ENCODE assay signal across 21 cellular contexts in genomic region chr9:38692707-38693106, GRCh38. TPM values are rescaled to one million over a fixed set of nuclear protein-coding genes. Genes with fewer than 3 reads are reported as not detected.
A peak's percentile ranks its signal among the peaks of the same experiment; 100 is the strongest.
DNase-seq lines count a peak whose midpoint lies in the region; ATAC-seq and TF ChIP-seq lines count a peak whose summit lies in the region.
"Had no signal": no experiment of that assay in that cellular context is flagged by ENCODE, and none has a peak within 500 bp of the region (broad histone marks: within the 10 kb centered on the region; RNA-seq: fewer than 3 reads in every experiment).

No MANE protein-coding gene starts in this region.

- H3K27ac ChIP-seq in right atrium auricular region (no peak overlapping the region), DND-41 (ENCODE audit: low read length) (no peak overlapping the region)
- H3K27ac ChIP-seq: 22Rv1, A549, C4-2B had no signal

- no peak overlapping the region for H3K4me2 ChIP-seq in DND-41 (ENCODE audit: insufficient read depth, low read length)
- H3K4me2 ChIP-seq: A549 had no signal

- no peak overlapping the region for H3K9ac ChIP-seq in DND-41 (ENCODE audit: low read depth, low read length)

- TF ChIP-seq CTCF in right atrium auricular region (IDR thresholded peaks at IDR 0.05) (no peak), DND-41 (IDR thresholded peaks at IDR 0.05; ENCODE audit: borderline replicate concordance, extremely low read depth, low read length, poor library complexity, severe bottlenecking) (no peak)

- no peaks in the 10 kb centered on the region for H3K9me3 ChIP-seq in right atrium auricular region
- H3K9me3 ChIP-seq in DND-41 (ENCODE audit: insufficient read depth, low read length, severe bottlenecking), result no peaks in the 10 kb centered on the region
- H3K9me3 ChIP-seq: A549, Caco-2 had no signal

- H2AFZ ChIP-seq in DND-41 (ENCODE audit: low read depth, low read length), result no peak overlapping the region

- H3K4me1 ChIP-seq in right atrium auricular region (no peaks in the 10 kb centered on the region), DND-41 (ENCODE audit: insufficient read depth, low read length) (peaks cover 18% of the 10 kb centered on the region)

- no peak overlapping the region for H3K27ac Mint-ChIP-seq in activated naive CD8-positive, alpha-beta T cell treated with anti-CD3 and anti-CD28 coated beads, Interleukin-2, amount 50 U/mL, for 24 hours
- H3K27ac Mint-ChIP-seq: B cell; CD4-positive, alpha-beta T cell; CD8-positive, alpha-beta T cell had no signal

- H3K4me3 Mint-ChIP-seq in activated naive CD8-positive, alpha-beta T cell treated with anti-CD3 and anti-CD28 coated beads, Interleukin-2, amount 50 U/mL, for 24 hours, result no peak overlapping the region
- H3K4me3 Mint-ChIP-seq: B cell; CD4-positive, alpha-beta T cell; CD8-positive, alpha-beta T cell had no signal

- intact Hi-C loops in left cardiac atrium (cut with DNase I), result no loop called here

- no peaks in the 10 kb centered on the region for H3K79me2 ChIP-seq in DND-41 (ENCODE audit: insufficient read depth, low read length)

- no peaks in the 10 kb centered on the region for H3K9me3 Mint-ChIP-seq in activated naive CD8-positive, alpha-beta T cell treated with anti-CD3 and anti-CD28 coated beads, Interleukin-2, amount 50 U/mL, for 24 hours
- H3K9me3 Mint-ChIP-seq: CD4-positive, alpha-beta T cell; CD8-positive, alpha-beta T cell had no signal

- peak; percentile 11 for DNase-seq in right atrium auricular region (ENCODE audit: low spot score)
- no peak for DNase-seq in left cardiac atrium
- DNase-seq in DND-41, result peak; percentile 16
- no peak for DNase-seq in NOMO-1 treated with dmso at 0.1 percent for 144 hours (lab: John Stamatoyannopoulos, UW; ENCODE audit: unreplicated experiment)
- DNase-seq in activated naive CD8-positive, alpha-beta T cell treated with anti-CD3 and anti-CD28 coated beads, Interleukin-2, amount 50 U/mL, for 24 hours, result no peak
- DNase-seq: AML-193; Caco-2; Calu3; CD4-positive, alpha-beta T cell; CD8-positive, alpha-beta T cell; DMS79 treated with DMSO at 0.1 percent for 48 hours; EL; GDM1 had no signal

- H3K27me3 ChIP-seq in right atrium auricular region, result no peaks in the 10 kb centered on the region
- H3K27me3 ChIP-seq in DND-41 (ENCODE audit: insufficient read depth, low read length, poor library complexity), result no peaks in the 10 kb centered on the region

- no peaks in the 10 kb centered on the region for H3K36me3 ChIP-seq in right atrium auricular region
- H3K36me3 ChIP-seq in DND-41 (ENCODE audit: insufficient read depth, low read length), result no peaks in the 10 kb centered on the region

- H4K20me1 ChIP-seq in DND-41 (ENCODE audit: insufficient read depth, low read length), result no peaks in the 10 kb centered on the region

- peaks cover 3% of the 10 kb centered on the region for H3K27me3 Mint-ChIP-seq in activated naive CD8-positive, alpha-beta T cell treated with anti-CD3 and anti-CD28 coated beads, Interleukin-2, amount 50 U/mL, for 24 hours
- H3K27me3 Mint-ChIP-seq: B cell had no signal

- H3K4me1 Mint-ChIP-seq in activated naive CD8-positive, alpha-beta T cell treated with anti-CD3 and anti-CD28 coated beads, Interleukin-2, amount 50 U/mL, for 24 hours, result no peaks in the 10 kb centered on the region
- H3K4me1 Mint-ChIP-seq: B cell had no signal

- H3K4me3 ChIP-seq in right atrium auricular region, result no peak overlapping the region
- H3K4me3 ChIP-seq in DND-41 (ENCODE audit: low read depth in 1 of 2, low read length in 2 of 2), result no peak overlapping the region
- H3K4me3 ChIP-seq: A549, GM12878 had no signal

- ATAC-seq in left cardiac atrium (no peak), DND-41 (ENCODE audit: insufficient read depth, low read depth) (peak; percentile 50; the same call in 1 of the 3 replicates)
- ATAC-seq in activated naive CD8-positive, alpha-beta T cell treated with anti-CD3 and anti-CD28 coated beads, Interleukin-2, amount 50 U/mL, for 24 hours, result no peak
- ATAC-seq: A549; CD8-positive, alpha-beta T cell; GM12878 had no signal

- H3K36me3 Mint-ChIP-seq in activated naive CD8-positive, alpha-beta T cell treated with anti-CD3 and anti-CD28 coated beads, Interleukin-2, amount 50 U/mL, for 24 hours (ENCODE audit: low read depth), result no peaks in the 10 kb centered on the region
- H3K36me3 Mint-ChIP-seq: CD8-positive, alpha-beta T cell had no signal

RNA-seq across cellular contexts. Expression of gene FAM240B, which starts 27.2 kb away (rescaled TPM):
- not detected for total RNA-seq in right atrium auricular region
- total RNA-seq in left cardiac atrium, result not detected
- total RNA-seq: A172; B cell; Caco-2; Calu3; CD4-positive, alpha-beta T cell; CD8-positive, alpha-beta T cell; Daoy; G401; GM12878 had no signal

Comparison
In these comparisons a context has a peak if more than half of its experiments do, and no peak if none do; other contexts are left out.
1. DNase-seq: peak in right atrium auricular region (single experiment) and DND-41 (single experiment); none in left cardiac atrium (single experiment), NOMO-1 treated with dmso at 0.1 percent for 144 hours (single experiment) and activated naive CD8-positive, alpha-beta T cell treated with anti-CD3 and anti-CD28 coated beads, Interleukin-2, amount 50 U/mL, for 24 hours (single experiment).